In the genomic region with DNA sequence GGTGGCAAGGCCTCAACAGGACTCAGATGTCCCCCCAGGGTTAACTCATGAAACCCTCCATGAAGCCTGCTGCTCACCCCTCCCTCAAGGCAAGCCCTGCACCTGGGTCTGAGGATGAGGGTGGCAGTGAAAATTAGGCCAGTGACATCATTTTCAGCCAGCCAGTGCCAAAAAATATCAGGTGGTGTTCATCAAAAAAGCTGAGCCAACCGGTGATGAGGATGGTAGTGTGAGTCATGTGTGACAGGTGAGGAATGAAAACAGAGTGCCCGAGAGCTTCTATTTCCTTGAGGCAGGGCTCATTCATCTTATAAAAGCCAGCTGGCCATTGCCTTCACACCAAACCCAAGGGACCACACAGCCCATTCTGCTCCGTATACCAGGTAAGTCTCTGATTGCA, we compare ENCODE assay signal across 19 cellular contexts. TPM values are rescaled to one million over a fixed set of nuclear protein-coding genes. Genes with fewer than 3 reads are reported as not detected.
DNase-seq lines count a peak whose midpoint lies in the region; FAIRE-seq and TF ChIP-seq lines count a peak whose summit lies in the region.
"Had no signal": no experiment of that assay in that cellular context is flagged by ENCODE, and none has a peak within 500 bp of the region (broad histone marks: within the 10 kb centered on the region; RNA-seq: fewer than 3 reads in every experiment).

A gene with protein sequence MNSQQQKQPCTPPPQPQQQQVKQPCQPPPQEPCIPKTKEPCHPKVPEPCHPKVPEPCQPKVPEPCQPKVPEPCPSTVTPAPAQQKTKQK (plus strand): TSS at position 339 of the 400 bp plus-strand sequence. CDS start 1,150 bp downstream, outside the sequence.

- FAIRE-seq in bronchial epithelial cell (lab: Jason Lieb, UNC), result peak; percentile 64
- FAIRE-seq: K562 had no signal

- H3K4me3 ChIP-seq in BLaER1 (no peak within 1 kb of the TSS), bronchial epithelial cell (ENCODE audit: low read depth, low read length) (no peak within 1 kb of the TSS), left ventricle myocardium inferior (no peak within 1 kb of the TSS)
- H3K4me3 ChIP-seq: K562 had no signal

- H3K27ac ChIP-seq in BLaER1 (peak within 1 kb of the TSS; percentile 5; the same call in 1 of the 2 replicates), left ventricle myocardium inferior (replicated peaks) (no peak within 1 kb of the TSS)

- DNase-seq in LoVo (ENCODE audit: low spot score) (peak; percentile 1), bronchial epithelial cell (ENCODE audit: low read depth) (peak; percentile 84), kidney tubule cell (ENCODE audit: low spot score) (peak; percentile 1), UCSD-AML1 (lab: John Stamatoyannopoulos, UW; ENCODE audit: unreplicated experiment) (no peak), retina (no peak), activated T-cell treated with anti-CD3 and anti-CD28 coated beads for 4 hours (no peak), left ventricle myocardium inferior (no peak)
- DNase-seq: CD4-positive, CD25-positive, alpha-beta regulatory T cell; GF-D8; NCI-H1092; NCI-H1694; NCI-H2171; NCI-H510A had no signal

- H3K4me1 ChIP-seq in BLaER1, result peaks cover 17% of the 10 kb centered on the region
- H3K4me1 ChIP-seq in left ventricle myocardium inferior, result no peaks in the 10 kb centered on the region

- H3K36me3 ChIP-seq in BLaER1 (no peaks in the 10 kb centered on the region), bronchial epithelial cell (ENCODE audit: control insufficient read depth, insufficient read depth, low read length) (no peaks in the 10 kb centered on the region), left ventricle myocardium inferior (no peaks in the 10 kb centered on the region)

- H3K27me3 ChIP-seq in BLaER1, result no peaks in the 10 kb centered on the region
- no peaks in the 10 kb centered on the region for H3K27me3 ChIP-seq in bronchial epithelial cell (ENCODE audit: control insufficient read depth, insufficient read depth, low read length)
- H3K27me3 ChIP-seq in left ventricle myocardium inferior (ENCODE audit: low read depth), result peaks cover 27% of the 10 kb centered on the region

- H3K9ac ChIP-seq in BLaER1, result no peak within 1 kb of the TSS

- H3K9me3 ChIP-seq in BLaER1 (no peaks in the 10 kb centered on the region), left ventricle myocardium inferior (replicated peaks) (no peaks in the 10 kb centered on the region)

- intact Hi-C loops in left ventricle myocardium inferior (cut with micrococcal nuclease), result loop anchor here (2.0 kb wide), 1 partner anchor 31 kb away; no protein-coding TSS in a partner anchor

- H4K20me1 ChIP-seq in BLaER1, result no peaks in the 10 kb centered on the region

- no peak for TF ChIP-seq CTCF in bronchial epithelial cell (IDR thresholded peaks at IDR 0.05; ENCODE audit: insufficient read depth, low read length, severe bottlenecking)
- no peak for TF ChIP-seq CTCF in left ventricle myocardium inferior (IDR thresholded peaks at IDR 0.05; ENCODE audit: borderline replicate concordance)

- H3K4me2 ChIP-seq in BLaER1, result peak within 1 kb of the TSS; percentile 40

RNA-seq across cellular contexts. Expression of the gene that starts here (rescaled TPM):
- 41.2 TPM in 1 of 2 replicates, not detected in the other for total RNA-seq in bronchial epithelial cell
- total RNA-seq in left ventricle myocardium inferior, result not detected
- total RNA-seq: A673; CD4-positive, CD25-positive, alpha-beta regulatory T cell; K562; M059J; RPMI7951; SK-MEL-5 had no signal

Comparison
In these comparisons a context has a peak if more than half of its experiments do, and no peak if none do; other contexts are left out.
1. DNase-seq: peak in LoVo (single experiment), bronchial epithelial cell (single experiment) and kidney tubule cell (single experiment); none in UCSD-AML1 (single experiment), retina (single experiment), activated T-cell treated with anti-CD3 and anti-CD28 coated beads for 4 hours (single experiment) and left ventricle myocardium inferior (single experiment).